ENCODE assay signal across 22 cellular contexts in the genomic region with DNA sequence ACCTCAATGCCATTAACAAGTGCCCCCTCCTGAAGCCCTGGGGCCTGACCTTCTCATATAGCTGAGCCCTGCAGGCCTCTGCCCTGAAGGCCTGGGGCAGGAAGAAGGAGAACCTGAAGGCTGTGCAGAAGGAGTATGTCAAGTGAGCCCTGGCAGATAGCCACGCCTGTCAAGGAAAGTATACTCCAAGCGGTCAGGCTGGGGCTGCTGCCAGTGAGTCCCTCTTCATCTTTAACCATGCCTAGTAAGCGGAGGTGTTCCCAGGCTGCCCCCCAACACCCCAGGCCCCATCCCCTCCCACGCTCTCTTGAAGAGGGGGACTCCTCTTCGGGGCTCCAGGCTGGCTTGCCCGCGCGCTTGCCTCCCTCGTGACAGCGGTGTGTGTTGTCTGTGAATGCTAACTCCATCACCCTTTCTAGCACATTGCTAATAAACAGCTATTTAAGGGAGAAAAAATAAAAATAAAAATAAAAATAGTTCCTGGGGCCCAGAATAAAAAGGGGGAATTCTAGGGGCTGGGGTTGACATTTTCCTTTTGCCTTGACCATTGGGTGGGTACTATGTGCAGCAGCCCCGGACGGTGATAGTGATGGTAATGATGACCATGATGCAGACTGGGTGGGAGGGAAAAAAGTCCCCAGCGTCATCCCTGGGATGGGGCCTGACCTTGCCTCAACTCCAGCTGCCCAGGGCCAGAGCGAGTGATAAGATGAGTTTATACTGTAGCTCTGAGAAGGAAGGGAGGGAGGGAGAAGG. TPM values are rescaled to one million over a fixed set of nuclear protein-coding genes. Genes with fewer than 3 reads are reported as not detected.
A peak's percentile ranks its signal among the peaks of the same experiment; 100 is the strongest.
DNase-seq lines count a peak whose midpoint lies in the region; ATAC-seq and TF ChIP-seq lines count a peak whose summit lies in the region.
"Had no signal": no experiment of that assay in that cellular context is flagged by ENCODE, and none has a peak within 500 bp of the region (broad histone marks: within the 10 kb centered on the region; RNA-seq: fewer than 3 reads in every experiment).

No MANE protein-coding gene starts in this region.

- H3K27me3 ChIP-seq in cardiac muscle cell (no peaks in the 10 kb centered on the region), right atrium auricular region (no peaks in the 10 kb centered on the region), heart right ventricle (no peaks in the 10 kb centered on the region), uterus (no peaks in the 10 kb centered on the region), dorsolateral prefrontal cortex (no peaks in the 10 kb centered on the region)
- H3K27me3 ChIP-seq: BLaER1, foreskin keratinocyte had no signal

- H3K4me3 Mint-ChIP-seq in stimulated activated naive B cell treated with anti-CD40 and anti-IgM and Interleukin-4, amounts not matched to agents 10 μg/mL and 1 μg/mL and 100 μg/mL, for 72 hours, result no peak overlapping the region
- H3K4me3 Mint-ChIP-seq: neural crest cell had no signal

- no peaks in the 10 kb centered on the region for H3K27me3 Mint-ChIP-seq in stimulated activated naive B cell treated with anti-CD40 and anti-IgM and Interleukin-4, amounts not matched to agents 10 μg/mL and 1 μg/mL and 100 μg/mL, for 72 hours

- TF ChIP-seq CTCF in cardiac muscle cell (IDR thresholded peaks at IDR 0.05; ENCODE audit: low read depth, low read length) (no peak), right atrium auricular region (IDR thresholded peaks at IDR 0.05) (no peak), heart right ventricle (IDR thresholded peaks at IDR 0.05) (no peak), mucosa of descending colon (IDR thresholded peaks at IDR 0.05) (no peak), uterus (IDR thresholded peaks at IDR 0.05) (no peak), RWPE1 (conservative IDR thresholded peaks at IDR 0.05; ENCODE audit: low read depth) (no peak), dorsolateral prefrontal cortex (IDR thresholded peaks at IDR 0.05 in 54 of 56, conservative IDR thresholded peaks at IDR 0.05 in 2 of 56; ENCODE audit: low read depth in 1 of 56, partially characterized antibody in 56 of 56) (no peak)

- peaks cover 0 to 7% of the 10 kb centered on the region in 2 donors for H3K36me3 Mint-ChIP-seq in stimulated activated naive B cell treated with anti-CD40 and anti-IgM and Interleukin-4, amounts not matched to agents 10 μg/mL and 1 μg/mL and 100 μg/mL, for 72 hours

- H3K4me1 ChIP-seq in cardiac muscle cell (ENCODE audit: low read depth) (peaks cover 21% of the 10 kb centered on the region), right atrium auricular region (peaks cover 0 to 55% of the 10 kb centered on the region in 2 donors), heart right ventricle (peaks cover 19 to 65% (median 49%) of the 10 kb centered on the region in 9 donors), mucosa of descending colon (ENCODE audit: low read depth) (peaks cover 36% of the 10 kb centered on the region), uterus (peaks cover 0 to 10% of the 10 kb centered on the region in 2 donors)

- 72 to 79% methylated on average over 14 of the region's 14 CpGs for WGBS in heart right ventricle, 2 donors

- no peaks in the 10 kb centered on the region for H3K9me3 ChIP-seq in cardiac muscle cell (ENCODE audit: low read depth)
- no peaks in the 10 kb centered on the region for H3K9me3 ChIP-seq in right atrium auricular region
- no peaks in the 10 kb centered on the region for H3K9me3 ChIP-seq in heart right ventricle
- H3K9me3 ChIP-seq in mucosa of descending colon, result no peaks in the 10 kb centered on the region
- H3K9me3 ChIP-seq in uterus, result no peaks in the 10 kb centered on the region
- H3K9me3 ChIP-seq: A549, BLaER1, prostate gland had no signal

- TF ChIP-seq POLR2A in uterus (IDR thresholded peaks at IDR 0.05), result no peak

- ATAC-seq in heart right ventricle (no peak), mucosa of descending colon (no peak)
- no peak for ATAC-seq in stimulated activated naive B cell treated with anti-CD40 and anti-IgM and Interleukin-4, amounts not matched to agents 10 μg/mL and 1 μg/mL and 100 μg/mL, for 72 hours (replicated peaks)
- ATAC-seq: A549, foreskin keratinocyte had no signal

- H3K27ac ChIP-seq in cardiac muscle cell (peak overlapping the region; percentile 19), right atrium auricular region (no peak overlapping the region), heart right ventricle (peak overlapping the region in 4 of 10 donors; percentile 87 to 96 (median 92)), uterus (peak overlapping the region; percentile 57 to 70), RWPE1 (no peak overlapping the region), dorsolateral prefrontal cortex (peak overlapping the region in 3 of 59 donors; percentile 26 to 74 (median 71))
- H3K27ac ChIP-seq: A549, BLaER1, foreskin keratinocyte, prostate gland, VCaP had no signal

- H3K27ac Mint-ChIP-seq in stimulated activated naive B cell treated with anti-CD40 and anti-IgM and Interleukin-4, amounts not matched to agents 10 μg/mL and 1 μg/mL and 100 μg/mL, for 72 hours, result no peak overlapping the region

- H3K9me3 Mint-ChIP-seq in stimulated activated naive B cell treated with anti-CD40 and anti-IgM and Interleukin-4, amounts not matched to agents 10 μg/mL and 1 μg/mL and 100 μg/mL, for 72 hours, result no peaks in the 10 kb centered on the region
- H3K9me3 Mint-ChIP-seq: neural crest cell had no signal

- no peak overlapping the region for H3K4me3 ChIP-seq in cardiac muscle cell
- no peak overlapping the region for H3K4me3 ChIP-seq in right atrium auricular region
- no peak overlapping the region for H3K4me3 ChIP-seq in heart right ventricle
- H3K4me3 ChIP-seq in mucosa of descending colon, result no peak overlapping the region
- no peak overlapping the region for H3K4me3 ChIP-seq in uterus
- H3K4me3 ChIP-seq in dorsolateral prefrontal cortex, result no peak overlapping the region
- H3K4me3 ChIP-seq: A549, BLaER1, prostate gland had no signal

- peaks cover 20 to 25% of the 10 kb centered on the region in 2 donors for H3K4me1 Mint-ChIP-seq in stimulated activated naive B cell treated with anti-CD40 and anti-IgM and Interleukin-4, amounts not matched to agents 10 μg/mL and 1 μg/mL and 100 μg/mL, for 72 hours

- H3K36me3 ChIP-seq in cardiac muscle cell (peaks cover 4% of the 10 kb centered on the region), right atrium auricular region (no peaks in the 10 kb centered on the region), heart right ventricle (peaks cover 0 to 7% (median 1%) of the 10 kb centered on the region in 9 donors), mucosa of descending colon (ENCODE audit: low read depth) (no peaks in the 10 kb centered on the region), uterus (no peaks in the 10 kb centered on the region)
- H3K36me3 ChIP-seq: prostate gland had no signal

- POLR2A ChIA-PET in RWPE1 (lab: Yijun Ruan, JAX; ENCODE audit: low non-redundant PET), result no interaction called here

- intact Hi-C loops in heart right ventricle (cut with DNase I), result loop anchor here in 5 of 10 donors (5.0 kb wide), 2 partner anchors 37 to 42 kb away; a partner anchor contains a TSS
- intact Hi-C loops in mucosa of descending colon (cut with DNase I, micrococcal nuclease), result no loop called here
- intact Hi-C loops in uterus (cut with DNase I; ENCODE audit: low total_unique reads), result no loop called here
- intact Hi-C loops in dorsolateral prefrontal cortex (cut with DNase I), result loop anchor here in 1 of 2 donors (5.0 kb wide), 3 partner anchors 93 to 197 kb away; a partner anchor contains a TSS

- peak; percentile 31 to 90 for DNase-seq in cardiac muscle cell (ENCODE audit: low read depth in 1 of 2, low spot score in 1 of 2)
- no peak for DNase-seq in right atrium auricular region (ENCODE audit: low spot score)
- peak; percentile 24 to 51 for DNase-seq in heart right ventricle
- DNase-seq in mucosa of descending colon, result peak; percentile 59 to 65 (median 64)
- peak; percentile 87 to 89 for DNase-seq in uterus
- no peak for DNase-seq in RWPE1 (ENCODE audit: low spot score)
- no peak for DNase-seq in dorsolateral prefrontal cortex
- DNase-seq in stimulated activated naive B cell treated with anti-CD40 and anti-IgM and Interleukin-4, amounts not matched to agents 10 μg/mL and 1 μg/mL and 100 μg/mL, for 72 hours, result no peak
- DNase-seq: activated CD4-positive, alpha-beta T cell treated with anti-CD3 and anti-CD28 coated beads, Interleukin-2, amount 50 U/mL, for 1 hour; activated effector memory CD4-positive, alpha-beta T cell treated with anti-CD3 and anti-CD28 coated beads, Interleukin-2, amount 50 U/mL, for 16 hours; foreskin keratinocyte; NCI-H1436 treated with DMSO at 0.1 percent for 48 hours; NCI-H748 treated with DMSO at 0.1 percent for 48 hours; stimulated activated CD4-positive, alpha-beta T cell treated with anti-CD3 and anti-CD28 coated beads, Interleukin-4, amount 100 ng/mL, for 4 hours had no signal

- CTCF ChIA-PET in RWPE1 (lab: Yijun Ruan, JAX), result interaction anchor here (0.5 to 0.8 kb wide), 2 partner anchors 25 to 141 kb away, joined by 3 to 4 read pairs; no protein-coding TSS in a partner anchor

RNA-seq across cellular contexts. Expression of a gene that starts 3.2 kb away (rescaled TPM):
- total RNA-seq in cardiac muscle cell (68.7 and 80.2 TPM in 2 replicates), right atrium auricular region (100 to 1,000 TPM in 1 of 2 donors, 10 to 100 TPM in 1; 69.7 to 103 TPM), heart right ventricle (100 to 1,000 TPM; 117 to 233 (median 177) TPM), mucosa of descending colon (100 to 1,000 TPM in 1 of 3 donors, 10 to 100 TPM in 2; 67.2 to 103 (median 94.6) TPM), uterus (10 to 100 TPM in 3 of 4 donors, 1 to 10 TPM in 1; 4.9 to 56.2 (median 36.2) TPM), dorsolateral prefrontal cortex (10 to 100 TPM; 34.8 to 81.1 (median 55.4) TPM)
- polyA plus RNA-seq in cardiac muscle cell (76.5 and 88.7 TPM in 2 replicates), heart right ventricle (10 to 100 TPM; 55.2 to 98.4 TPM)

RNA-seq across cellular contexts. Expression of a gene that starts 30.7 kb away (rescaled TPM):
- total RNA-seq in cardiac muscle cell (0.15 TPM in 1 of 2 replicates, not detected in the other), right atrium auricular region (not detected), heart right ventricle (under 1 TPM in 8 of 10 donors, not detected in 2; 0.12 to 0.46 (median 0.30) TPM), mucosa of descending colon (under 1 TPM in 2 of 3 donors, not detected in 1; 0.77 to 0.89 TPM), uterus (1 to 10 TPM in 1 of 4 donors, under 1 TPM in 1, not detected in 2; 0.14 to 1.5 TPM), dorsolateral prefrontal cortex (1 to 10 TPM in 31 of 120 experiments, under 1 TPM in 74, not detected in 15; 0.25 to 5.2 (median 0.78) TPM)
- polyA plus RNA-seq in cardiac muscle cell (0.51 TPM in 1 of 2 replicates, not detected in the other), heart right ventricle (under 1 TPM in 1 of 2 donors, not detected in 1; 0.06 TPM)
- total RNA-seq: bronchial epithelial cell, dermis microvascular lymphatic vessel endothelial cell, foreskin keratinocyte, M059J, neural crest cell had no signal
- polyA plus RNA-seq: foreskin keratinocyte had no signal

RNA-seq across cellular contexts. Expression of a gene that starts 40.5 kb away (rescaled TPM):
- 6.0 and 12.4 TPM in 2 replicates for total RNA-seq in cardiac muscle cell
- polyA plus RNA-seq in cardiac muscle cell, result 10.6 and 24.0 TPM in 2 replicates
- total RNA-seq in right atrium auricular region, result under 1 TPM; 0.47 to 0.78 TPM
- total RNA-seq in heart right ventricle, result 1 to 10 TPM in 5 of 10 donors, under 1 TPM in 5; 0.60 to 3.5 (median 1.1) TPM
- polyA plus RNA-seq in heart right ventricle, result 1 to 10 TPM in 1 of 2 donors, under 1 TPM in 1; 0.44 to 1.9 TPM
- 10 to 100 TPM in 1 of 3 donors, 1 to 10 TPM in 2; 2.9 to 12.1 (median 7.7) TPM for total RNA-seq in mucosa of descending colon
- 1 to 10 TPM in 3 of 4 donors, not detected in 1; 1.1 to 4.8 (median 4.7) TPM for total RNA-seq in uterus
- 1 to 10 TPM; 1.3 to 5.8 (median 3.0) TPM for total RNA-seq in dorsolateral prefrontal cortex

RNA-seq across cellular contexts. Expression of a gene that starts 44.2 kb away (rescaled TPM):
- total RNA-seq in cardiac muscle cell (53.0 and 70.5 TPM in 2 replicates), right atrium auricular region (10 to 100 TPM; 54.4 to 58.6 TPM), heart right ventricle (100 to 1,000 TPM in 5 of 10 donors, 10 to 100 TPM in 5; 71.5 to 148 (median 99.1) TPM), mucosa of descending colon (10 to 100 TPM; 39.1 to 41.1 (median 41.0) TPM), uterus (100 to 1,000 TPM in 1 of 4 donors, 10 to 100 TPM in 3; 45.9 to 105 (median 50.2) TPM), dorsolateral prefrontal cortex (10 to 100 TPM; 20.8 to 63.7 (median 47.3) TPM)
- polyA plus RNA-seq in cardiac muscle cell (42.3 and 43.6 TPM in 2 replicates), heart right ventricle (10 to 100 TPM; 44.7 to 62.8 TPM)

RNA-seq across cellular contexts. Expression of a gene that starts 50.8 kb away (rescaled TPM):
- total RNA-seq in cardiac muscle cell, result 4.8 and 13.1 TPM in 2 replicates
- polyA plus RNA-seq in cardiac muscle cell, result 10.7 and 16.1 TPM in 2 replicates
- total RNA-seq in right atrium auricular region, result 1 to 10 TPM; 5.7 to 8.1 TPM
- total RNA-seq in heart right ventricle, result 10 to 100 TPM in 2 of 10 donors, 1 to 10 TPM in 8; 5.2 to 17.6 (median 7.9) TPM
- polyA plus RNA-seq in heart right ventricle, result 10 to 100 TPM in 1 of 2 donors, 1 to 10 TPM in 1; 6.4 to 11.1 TPM
- 10 to 100 TPM in 1 of 3 donors, 1 to 10 TPM in 2; 3.9 to 21.4 (median 9.7) TPM for total RNA-seq in mucosa of descending colon
- total RNA-seq in uterus, result 10 to 100 TPM; 23.9 to 32.3 (median 31.5) TPM
- total RNA-seq in dorsolateral prefrontal cortex, result 10 to 100 TPM in 119 of 120 experiments, 1 to 10 TPM in 1; 9.8 to 25.1 (median 17.6) TPM

Comparison
In these comparisons a context has a peak if more than half of its experiments do, and no peak if none do; other contexts are left out.
1. DNase-seq: peak in cardiac muscle cell (2 of 2), heart right ventricle (2 of 2), mucosa of descending colon (3 of 3) and uterus (2 of 2); none in right atrium auricular region (single experiment), RWPE1 (single experiment), dorsolateral prefrontal cortex (0 of 10) and stimulated activated naive B cell treated with anti-CD40 and anti-IgM and Interleukin-4, amounts not matched to agents 10 μg/mL and 1 μg/mL and 100 μg/mL, for 72 hours (single experiment).
2. H3K27ac ChIP-seq: peak in cardiac muscle cell (single experiment) and uterus (2 of 2); none in right atrium auricular region (0 of 2) and RWPE1 (single experiment).